20 cellular contexts compared by ENCODE assay signal in the genomic region with DNA sequence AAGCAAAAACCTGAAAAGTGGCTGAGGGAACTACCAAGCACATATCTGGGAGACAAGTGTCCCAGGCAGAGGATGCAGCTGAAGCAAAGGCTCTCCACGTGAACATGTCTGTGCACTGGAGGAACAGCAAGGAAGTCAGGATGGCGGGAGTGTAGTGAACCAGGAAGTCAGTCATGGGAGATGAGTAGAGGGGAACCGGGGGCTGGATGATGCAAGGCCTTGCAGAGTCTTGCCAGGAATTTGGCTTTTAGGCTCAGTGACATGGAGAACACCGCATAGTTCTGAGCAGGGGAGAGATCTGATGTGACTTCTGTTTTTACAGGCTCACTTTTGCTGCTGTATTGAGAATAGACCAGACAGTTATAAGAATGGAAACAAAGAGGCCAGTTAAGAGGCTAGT. TPM values are rescaled to one million over a fixed set of nuclear protein-coding genes. Genes with fewer than 3 reads are reported as not detected.
DNase-seq lines count a peak whose midpoint lies in the region; ATAC-seq and TF ChIP-seq lines count a peak whose summit lies in the region.
"Had no signal": no experiment of that assay in that cellular context is flagged by ENCODE, and none has a peak within 500 bp of the region (broad histone marks: within the 10 kb centered on the region; RNA-seq: fewer than 3 reads in every experiment).

No MANE protein-coding gene starts in this region.

- H3K4me3 Mint-ChIP-seq in nephron progenitor cell, result no peak overlapping the region
- H3K4me3 Mint-ChIP-seq: activated naive CD4-positive, alpha-beta T cell treated with anti-CD3 and anti-CD28 coated beads, Interleukin-2, amount 10 ng/mL, durations not matched to agents 7 days and 5 days; CD4-positive, alpha-beta memory T cell; HFFc6 had no signal

- ATAC-seq in GM21825 (IDR thresholded peaks at IDR 0.05; ENCODE audit: unreplicated experiment), result no peak
- ATAC-seq in HG02938 (IDR thresholded peaks at IDR 0.05; ENCODE audit: unreplicated experiment), result no peak

- DNase-seq in EH (ENCODE audit: low read depth) (peak; percentile 44), OCI-LY7 (ENCODE audit: low spot score) (no peak), epithelial cell of proximal tubule (ENCODE audit: low read depth) (peak; percentile 59), nephron progenitor cell (no peak), NOMO-1 treated with dmso at 0.1 percent for 144 hours (lab: John Stamatoyannopoulos, UW; ENCODE audit: unreplicated experiment) (no peak), esophagus muscularis mucosa (ENCODE audit: extremely low spot score) (no peak)
- DNase-seq: activated CD4-positive, alpha-beta T cell treated with anti-CD3 and anti-CD28 coated beads, Interleukin-2, amount 50 U/mL, for 48 hours; activated naive CD4-positive, alpha-beta T cell treated with anti-CD3 and anti-CD28 coated beads, Interleukin-2, amount 10 ng/mL, durations not matched to agents 7 days and 5 days; CD4-positive, alpha-beta memory T cell; DMS79 treated with DMSO at 0.1 percent for 48 hours; HFFc6; NCI-H1092; NCI-H2081; NCI-H510A treated with DMSO at 0.1 percent for 48 hours; SHP77; WERI-Rb-1 had no signal

- H3K79me2 ChIP-seq in OCI-LY7 (ENCODE audit: insufficient read depth, low read depth, low read length), result no peaks in the 10 kb centered on the region

- TF ChIP-seq CTCF in OCI-LY7 (conservative IDR thresholded peaks at IDR 0.05; ENCODE audit: low read length) (no peak), epithelial cell of proximal tubule (conservative IDR thresholded peaks at IDR 0.05; ENCODE audit: low read depth, low read length) (no peak), nephron progenitor cell (IDR thresholded peaks at IDR 0.05) (no peak), esophagus muscularis mucosa (IDR thresholded peaks at IDR 0.05) (no peak)

- H3K27ac ChIP-seq in OCI-LY7 (ENCODE audit: low read depth, low read length, poor library complexity, severe bottlenecking) (no peak overlapping the region), esophagus muscularis mucosa (replicated peaks in 1 of 4) (no peak overlapping the region)
- H3K27ac ChIP-seq: WERI-Rb-1 had no signal

- no peaks in the 10 kb centered on the region for H3K36me3 ChIP-seq in OCI-LY7 (ENCODE audit: insufficient read depth, low read length)
- no peaks in the 10 kb centered on the region for H3K36me3 ChIP-seq in esophagus muscularis mucosa
- H3K36me3 ChIP-seq: WERI-Rb-1 had no signal

- BruUV-seq in OCI-LY7 (replicated peaks; lab: Mats Ljungman, UMichigan), result no TSS peak

- no peaks in the 10 kb centered on the region for H3K9me2 ChIP-seq in OCI-LY7 (ENCODE audit: insufficient read depth, low read length)

- H3K27me3 ChIP-seq in esophagus muscularis mucosa, result no peaks in the 10 kb centered on the region

- intact Hi-C loops in OCI-LY7 (cut with micrococcal nuclease; ENCODE audit: unreplicated experiment), result no loop called here
- intact Hi-C loops in esophagus muscularis mucosa (cut with DNase I), result no loop called here

- no peaks in the 10 kb centered on the region for H4K20me1 ChIP-seq in OCI-LY7 (ENCODE audit: insufficient read depth, low read length)

- TF ChIP-seq POLR2A in esophagus muscularis mucosa (IDR thresholded peaks at IDR 0.05; ENCODE audit: low read depth), result no peak

- H3K36me3 Mint-ChIP-seq in nephron progenitor cell (ENCODE audit: low read depth), result peaks cover 10% of the 10 kb centered on the region
- H3K36me3 Mint-ChIP-seq: activated naive CD4-positive, alpha-beta T cell treated with anti-CD3 and anti-CD28 coated beads, Interleukin-2, amount 10 ng/mL, durations not matched to agents 7 days and 5 days had no signal

- H3K9me3 ChIP-seq in OCI-LY7 (ENCODE audit: low read length) (no peaks in the 10 kb centered on the region), esophagus muscularis mucosa (no peaks in the 10 kb centered on the region)

- peak overlapping the region; percentile 30 for H3K27ac Mint-ChIP-seq in nephron progenitor cell
- H3K27ac Mint-ChIP-seq: activated naive CD4-positive, alpha-beta T cell treated with anti-CD3 and anti-CD28 coated beads, Interleukin-2, amount 10 ng/mL, durations not matched to agents 7 days and 5 days; HFFc6 had no signal

- POLR2A ChIA-PET in OCI-LY7 (lab: Charles Lee), result no interaction called here

- H3K4me1 ChIP-seq in OCI-LY7 (ENCODE audit: insufficient read depth, low read length, poor library complexity, severe bottlenecking) (no peaks in the 10 kb centered on the region), esophagus muscularis mucosa (peaks cover 0 to 13% (median 6%) of the 10 kb centered on the region in 4 donors)

- no peak overlapping the region for H3K4me2 ChIP-seq in OCI-LY7 (ENCODE audit: low read length)

- H3K27me3 Mint-ChIP-seq in nephron progenitor cell (ENCODE audit: low read depth, poor library complexity), result no peaks in the 10 kb centered on the region
- H3K27me3 Mint-ChIP-seq: activated naive CD4-positive, alpha-beta T cell treated with anti-CD3 and anti-CD28 coated beads, Interleukin-2, amount 10 ng/mL, durations not matched to agents 7 days and 5 days; CD4-positive, alpha-beta memory T cell had no signal

- H3K9me3 Mint-ChIP-seq in nephron progenitor cell, result peaks cover 29% of the 10 kb centered on the region
- H3K9me3 Mint-ChIP-seq: HFFc6 had no signal

- CTCF ChIA-PET in OCI-LY7 (lab: Charles Lee; ENCODE audit: unreplicated experiment), result no interaction called here

- H2AFZ ChIP-seq in OCI-LY7 (ENCODE audit: low read length), result 0 out of 2 replicates have a peak overlapping the region, but pooled peaks have one; percentile 32

- 78% methylated on average over 4 of the region's 4 CpGs for WGBS in esophagus muscularis mucosa

- no peak overlapping the region for H3K4me3 ChIP-seq in OCI-LY7 (ENCODE audit: low read depth, low read length, poor library complexity, severe bottlenecking)
- no peak overlapping the region for H3K4me3 ChIP-seq in epithelial cell of proximal tubule (ENCODE audit: low read depth, low read length)
- H3K4me3 ChIP-seq in esophagus muscularis mucosa, result no peak overlapping the region

- peaks cover 30% of the 10 kb centered on the region for H3K4me1 Mint-ChIP-seq in nephron progenitor cell

- TF ChIP-seq EP300 in esophagus muscularis mucosa (IDR thresholded peaks at IDR 0.05), result no peak

RNA-seq across cellular contexts. Expression of a gene that starts 19.0 kb away (rescaled TPM):
- total RNA-seq in OCI-LY7 (2014; rRNA removed; shearing (Covaris generic)), result not detected in 2 replicates
- total RNA-seq in OCI-LY7 (2022) (not detected in 2 replicates), epithelial cell of proximal tubule (0.07 and 0.35 TPM in 2 replicates), esophagus muscularis mucosa (under 1 TPM in 1 of 4 donors, not detected in 3; 0.33 TPM)
- total RNA-seq: HFFc6; T-helper 1 cell treated with Interleukin-12 subunit alpha and Interleukin-12 subunit beta and Interleukin-4 antibody, amounts not matched to agents 30 ng/mL and 1 ng/mL, for 36 hours; temporal lobe had no signal

RNA-seq across cellular contexts. Expression of a gene that starts 25.5 kb away (rescaled TPM):
- total RNA-seq in OCI-LY7 (2014; rRNA removed; shearing (Covaris generic)), result 30.9 and 44.4 TPM in 2 replicates
- total RNA-seq in OCI-LY7 (2022), result 60.6 and 66.8 TPM in 2 replicates
- total RNA-seq in epithelial cell of proximal tubule, result 14.7 and 30.2 TPM in 2 replicates
- total RNA-seq in esophagus muscularis mucosa, result 10 to 100 TPM; 58.5 to 86.0 (median 59.4) TPM

Comparison
In these comparisons a context has a peak if more than half of its experiments do, and no peak if none do; other contexts are left out.
1. DNase-seq: peak in EH (single experiment) and epithelial cell of proximal tubule (single experiment); none in OCI-LY7 (single experiment), nephron progenitor cell (single experiment), NOMO-1 treated with dmso at 0.1 percent for 144 hours (single experiment) and esophagus muscularis mucosa (single experiment).